In genomic region chr12:25971675-25972035, GRCh38 we compare ENCODE assay signal across 28 cellular contexts. TPM values are rescaled to one million over a fixed set of nuclear protein-coding genes. Genes with fewer than 3 reads are reported as not detected.
DNase-seq lines count a peak whose midpoint lies in the region; ATAC-seq and TF ChIP-seq lines count a peak whose summit lies in the region.
"Had no signal": no experiment of that assay in that cellular context is flagged by ENCODE, and none has a peak within 500 bp of the region (broad histone marks: within the 10 kb centered on the region; RNA-seq: fewer than 3 reads in every experiment).

No MANE protein-coding gene starts in this region.

- intact Hi-C loops in sigmoid colon (cut with DNase I), result loop anchor here (10.0 kb wide), 1 partner anchor 223 kb away; the partner anchor contains the start of gene SSPN

- no peaks in the 10 kb centered on the region for H3K27me3 ChIP-seq in ACC112 (ENCODE audit: insufficient read depth, low read length)
- no peaks in the 10 kb centered on the region for H3K27me3 ChIP-seq in layer of hippocampus (ENCODE audit: control insufficient read depth, insufficient read depth, low read length)
- H3K27me3 ChIP-seq in sigmoid colon, result no peaks in the 10 kb centered on the region
- H3K27me3 ChIP-seq: BE2C had no signal

- TF ChIP-seq EP300 in sigmoid colon (IDR thresholded peaks at IDR 0.05), result peak in 1 of 4 donors; percentile 18

- in situ Hi-C loops in astrocyte of the spinal cord (cut with HindIII; ENCODE audit: low sequenced_read_pairs), result no loop called here

- H3K4me3 ChIP-seq in ACC112 (ENCODE audit: low read depth, low read length), result no peak overlapping the region
- H3K4me3 ChIP-seq in astrocyte of the spinal cord (ENCODE audit: low read depth, low read length), result no peak overlapping the region
- peak overlapping the region in 1 of 4 donors; percentile 8 for H3K4me3 ChIP-seq in sigmoid colon
- H3K4me3 ChIP-seq: GM23338 had no signal

- WGBS in sigmoid colon, 2 donors, result 85 to 88% methylated on average over 2 of the region's 2 CpGs

- H3K9me3 ChIP-seq in sigmoid colon, result no peaks in the 10 kb centered on the region
- H3K9me3 ChIP-seq: BE2C had no signal

- DNase-seq in astrocyte of the spinal cord (ENCODE audit: low read depth, low spot score) (peak; percentile 24), sigmoid colon (no peak), HT-29 (ENCODE audit: low spot score) (no peak), midbrain (lab: John Stamatoyannopoulos, UW) (no peak), hypothalamus (lab: John Stamatoyannopoulos, UW) (no peak)
- DNase-seq: activated CD4-positive, alpha-beta T cell treated with anti-CD3 and anti-CD28 coated beads for 36 hours; activated naive CD4-positive, alpha-beta T cell treated with anti-CD3 and anti-CD28 coated beads, Interleukin-2, amount 10 ng/mL, durations not matched to agents 7 days and 5 days; BE2C; cerebellar nuclear complex; COR-L47; DMS79 treated with DMSO at 0.1 percent for 48 hours; effector CD4-positive, alpha-beta T cell; glutamatergic neuron; left cardiac atrium; NCI-H1105 treated with DMSO at 0.1 percent for 48 hours; NCI-H2029 treated with DMSO at 0.1 percent for 48 hours; NCI-H446; SHP77 treated with DMSO at 0.1 percent for 48 hours; small intestine; stimulated activated naive B cell treated with anti-CD40 and anti-IgM and Interleukin-4, amounts not matched to agents 10 μg/mL and 1 μg/mL and 100 μg/mL, for 72 hours had no signal

- H3K27ac ChIP-seq in ACC112 (ENCODE audit: low read depth, low read length) (peak overlapping the region; percentile 6; the same call in 1 of the 2 replicates), layer of hippocampus (ENCODE audit: low read depth, low read length) (peak overlapping the region; percentile 27), sigmoid colon (peak overlapping the region; percentile 52 to 84 (median 64))
- H3K27ac ChIP-seq: HL-60, parathyroid adenoma had no signal

- no peak for ATAC-seq in GM18870 (IDR thresholded peaks at IDR 0.05; ENCODE audit: unreplicated experiment)
- ATAC-seq: activated CD4-positive, alpha-beta T cell treated with anti-CD3 and anti-CD28 coated beads for 36 hours; GM23338; natural killer cell treated with Interleukin-12 subunit alpha and Interleukin-12 subunit beta and Interleukin-15 and Interleukin-18, amount 100 ng/mL, for 72 hours; stimulated activated naive B cell treated with anti-CD40 and anti-IgM and Interleukin-4, amounts not matched to agents 10 μg/mL and 1 μg/mL and 100 μg/mL, for 72 hours had no signal

- H2AFZ ChIP-seq in ACC112 (ENCODE audit: low read length, unreplicated experiment), result no peak overlapping the region
- H2AFZ ChIP-seq: GM23338, parathyroid adenoma had no signal

- H3K36me3 ChIP-seq in ACC112 (ENCODE audit: insufficient read depth, low read length), result no peaks in the 10 kb centered on the region
- H3K36me3 ChIP-seq in sigmoid colon, result no peaks in the 10 kb centered on the region
- H3K36me3 ChIP-seq: BE2C had no signal

- peaks cover 94% of the 10 kb centered on the region for H3K79me2 ChIP-seq in ACC112 (ENCODE audit: control insufficient read depth, insufficient read depth, low read length, unreplicated experiment)

- TF ChIP-seq CTCF in astrocyte of the spinal cord (IDR thresholded peaks at IDR 0.05; ENCODE audit: low read depth, low read length) (no peak), sigmoid colon (IDR thresholded peaks at IDR 0.05) (peak in 1 of 4 experiments; percentile 8)

- no peak for TF ChIP-seq POLR2A in sigmoid colon (IDR thresholded peaks at IDR 0.05)

- peaks cover 47% of the 10 kb centered on the region for H3K4me1 ChIP-seq in ACC112 (ENCODE audit: control insufficient read depth, insufficient read depth, low read length, unreplicated experiment)
- peaks cover 0 to 98% (median 92%) of the 10 kb centered on the region in 4 donors for H3K4me1 ChIP-seq in sigmoid colon
- H3K4me1 ChIP-seq: BE2C, parathyroid adenoma had no signal

RNA-seq across cellular contexts. Expression of gene RASSF8, which starts 13.2 kb away (rescaled TPM):
- total RNA-seq in sigmoid colon, result 100 to 1,000 TPM in 1 of 4 donors, 10 to 100 TPM in 3; 74.0 to 109 (median 89.4) TPM
- 1 to 10 TPM in 2 of 3 donors, under 1 TPM in 1; 0.92 to 6.0 (median 3.1) TPM for polyA plus RNA-seq in sigmoid colon
- total RNA-seq in HT-29 (2014; rRNA removed; shearing (Covaris generic)), result 0.05 TPM in 1 of 2 replicates, not detected in the other
- total RNA-seq: OCI-LY7 had no signal

Comparison
In these comparisons a context has a peak if more than half of its experiments do, and no peak if none do; other contexts are left out.
1. H3K27ac ChIP-seq: peak in every context shown above with its lines; median percentile 64 in sigmoid colon; 27 in layer of hippocampus; 6 in ACC112.
2. RNA of gene RASSF8, which starts 13.2 kb away (total RNA-seq): 74.0 to 109 TPM in sigmoid colon; 0.05 TPM in HT-29; every median in the first group is over 10 times any median in the second.